Comparison of ENCODE assay signal across 8 cellular contexts in genomic region chr2:47272031-47272864, GRCh38.
A peak's percentile ranks its signal among the peaks of the same experiment; 100 is the strongest.
DNase-seq lines count a peak whose midpoint lies in the region; ATAC-seq and TF ChIP-seq lines count a peak whose summit lies in the region.

No MANE protein-coding gene starts in this region.

- H3K9ac ChIP-seq in PC-3 (ENCODE audit: low read length): peak overlapping the region; percentile 59

- DNase-seq in AG08396 (ENCODE audit: low spot score) (peak; percentile 87), PC-3 (peak; percentile 70), fibroblast of gingiva (ENCODE audit: low read depth) (peak; percentile 55), naive B cell (peak; percentile 52)
- DNase-seq in activated T-cell treated with anti-CD3 and anti-CD28 coated beads, Interleukin-2, amount 50 U/mL, for 72 hours: peak; percentile 55 to 73
- peak; percentile 12 for DNase-seq in stimulated activated naive CD4-positive, alpha-beta T cell treated with Interleukin-2 at 50 U/mL for 16 hours (lab: John Stamatoyannopoulos, UW)

- peak overlapping the region; percentile 83 for H3K4me2 ChIP-seq in PC-3 (ENCODE audit: low read length)

- peak overlapping the region; percentile 77 to 83 for H3K4me3 Mint-ChIP-seq in activated T-cell treated with anti-CD3 and anti-CD28 coated beads, Interleukin-2, amount 50 U/mL, for 72 hours
- H3K4me3 Mint-ChIP-seq in naive B cell: peak overlapping the region; percentile 52 to 87 (median 78)

- CTCF ChIA-PET in PC-3 (lab: Charles Lee): interaction anchor here (0.5 to 0.6 kb wide), 2 partner anchors 23 to 100 kb away, joined by 5 to 8 read pairs; no protein-coding TSS in a partner anchor

- BruUV-seq in PC-3 (replicated peaks; lab: Mats Ljungman, UMichigan): no TSS peak

- H3K9me2 ChIP-seq in PC-3 (replicated peaks; ENCODE audit: low read length): no peaks in the 10 kb centered on the region

- no peaks in the 10 kb centered on the region for H3K9me3 ChIP-seq in PC-3 (ENCODE audit: low read length)

- intact Hi-C loops in PC-3 (cut with micrococcal nuclease): loop anchor here (5.0 kb wide), 2 partner anchors 50 to 355 kb away; partner anchors contain the start of gene MCFD2

- H3K27ac Mint-ChIP-seq in activated T-cell treated with anti-CD3 and anti-CD28 coated beads, Interleukin-2, amount 50 U/mL, for 72 hours: no peak overlapping the region
- peak overlapping the region in 2 of 6 donors; percentile 39 to 71 for H3K27ac Mint-ChIP-seq in naive B cell

- TF ChIP-seq CTCF in PC-3 (conservative IDR thresholded peaks at IDR 0.05; ENCODE audit: low read depth, low read length): peak; percentile 96

- POLR2A ChIA-PET in PC-3 (lab: Charles Lee; ENCODE audit: unreplicated experiment): no interaction called here

- peak overlapping the region; percentile 63 for H3K4me3 ChIP-seq in PC-3 (ENCODE audit: low read length)

- no peaks in the 10 kb centered on the region for H3K27me3 ChIP-seq in PC-3 (ENCODE audit: low read length)

- no peaks in the 10 kb centered on the region for H3K9me3 Mint-ChIP-seq in activated T-cell treated with anti-CD3 and anti-CD28 coated beads, Interleukin-2, amount 50 U/mL, for 72 hours
- no peaks in the 10 kb centered on the region for H3K9me3 Mint-ChIP-seq in naive B cell

- H3K27ac ChIP-seq in PC-3 (ENCODE audit: low read length): peak overlapping the region; percentile 87

- H3K36me3 Mint-ChIP-seq in activated T-cell treated with anti-CD3 and anti-CD28 coated beads, Interleukin-2, amount 50 U/mL, for 72 hours (ENCODE audit: insufficient read depth in 2 of 2): no peaks in the 10 kb centered on the region
- no peaks in the 10 kb centered on the region for H3K36me3 Mint-ChIP-seq in naive B cell

- peak overlapping the region; percentile 90 for H2AFZ ChIP-seq in PC-3 (ENCODE audit: low read length)

- no peaks in the 10 kb centered on the region for H3K79me2 ChIP-seq in PC-3 (ENCODE audit: low read length)

- H3F3A ChIP-seq in PC-3 (ENCODE audit: low read length, unreplicated experiment): peaks cover 3% of the 10 kb centered on the region

- no peaks in the 10 kb centered on the region for H4K20me1 ChIP-seq in PC-3 (ENCODE audit: low read length)

- peak; percentile 49 for ATAC-seq in GM18870 (IDR thresholded peaks at IDR 0.05; ENCODE audit: unreplicated experiment)
- ATAC-seq in HG03460 (IDR thresholded peaks at IDR 0.05; ENCODE audit: unreplicated experiment): peak; percentile 77
- ATAC-seq in PC-3: peak; percentile 62
- ATAC-seq in activated T-cell treated with anti-CD3 and anti-CD28 coated beads, Interleukin-2, amount 50 U/mL, for 72 hours (replicated peaks in 1 of 2): peak; percentile 91
- ATAC-seq in naive B cell (ENCODE audit: low read depth in 2 of 2): peak; percentile 78 to 88

- no peaks in the 10 kb centered on the region for H3K4me1 Mint-ChIP-seq in activated T-cell treated with anti-CD3 and anti-CD28 coated beads, Interleukin-2, amount 50 U/mL, for 72 hours (ENCODE audit: low read depth)
- peaks cover 21 to 27% (median 21%) of the 10 kb centered on the region in 3 donors for H3K4me1 Mint-ChIP-seq in naive B cell

- H3K4me1 ChIP-seq in PC-3 (ENCODE audit: insufficient read depth, low read length): peaks cover 47% of the 10 kb centered on the region

- H3K36me3 ChIP-seq in PC-3 (ENCODE audit: low read depth, low read length): no peaks in the 10 kb centered on the region

- H3K27me3 Mint-ChIP-seq in activated T-cell treated with anti-CD3 and anti-CD28 coated beads, Interleukin-2, amount 50 U/mL, for 72 hours (ENCODE audit: low read depth): no peaks in the 10 kb centered on the region
- H3K27me3 Mint-ChIP-seq in naive B cell: peaks cover 0 to 5% (median 0%) of the 10 kb centered on the region in 3 donors

Comparison
In these comparisons a context has a peak if more than half of its experiments do, and no peak if none do; other contexts are left out.
1. Peak in every context shown above with its lines: DNase-seq, ATAC-seq, H3K4me3 ChIP-seq and H3K27ac ChIP-seq.
2. DNase-seq: peak in every context shown above with its lines; median percentile 87 in AG08396; 70 in PC-3; 64 in activated T-cell treated with anti-CD3 and anti-CD28 coated beads, Interleukin-2, amount 50 U/mL, for 72 hours; 55 in fibroblast of gingiva; 52 in naive B cell; 12 in stimulated activated naive CD4-positive, alpha-beta T cell treated with Interleukin-2 at 50 U/mL for 16 hours.